In the genomic region with DNA sequence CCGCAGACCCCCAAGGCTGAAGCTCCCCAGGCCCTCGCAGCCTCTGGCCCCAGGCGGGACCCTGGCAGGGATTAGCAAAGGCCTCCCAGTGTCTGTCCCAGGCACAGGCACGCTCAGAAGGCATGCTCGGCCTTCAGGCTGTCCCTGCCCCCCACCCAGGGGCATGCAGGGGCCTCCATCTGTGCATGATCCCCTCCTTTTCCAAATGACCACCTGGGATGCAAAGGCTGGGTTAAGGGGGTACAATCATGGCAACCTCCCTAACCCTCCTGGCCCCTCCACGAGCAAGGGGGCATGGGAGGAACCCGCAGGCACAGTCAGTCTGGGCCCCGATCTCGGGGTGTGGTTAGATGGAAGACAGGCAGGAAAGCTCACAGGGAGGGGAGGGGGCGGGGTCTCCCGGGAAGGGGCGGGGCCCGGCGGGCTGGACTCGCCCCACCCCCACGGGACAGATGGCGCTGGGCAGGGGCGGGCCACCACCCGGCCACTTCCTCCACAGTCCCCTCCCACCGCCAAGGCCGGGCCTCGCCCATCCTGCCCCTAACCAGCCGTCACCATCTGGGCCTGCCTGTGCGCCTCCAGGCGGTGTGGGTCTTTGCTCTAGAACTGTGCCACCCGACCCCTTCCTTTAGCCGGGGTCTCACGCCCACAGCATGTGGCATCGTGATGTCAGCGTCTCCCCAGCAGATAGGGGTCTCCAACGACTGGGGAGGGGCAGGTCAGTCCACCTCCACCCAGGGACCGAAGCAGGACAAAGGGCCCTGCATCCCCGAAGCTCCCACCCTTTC, we compare ENCODE assay signal across 8 cellular contexts. TPM values are rescaled to one million over a fixed set of nuclear protein-coding genes. Genes with fewer than 3 reads are reported as not detected.
DNase-seq lines count a peak whose midpoint lies in the region; TF ChIP-seq lines count a peak whose summit lies in the region.

No MANE protein-coding gene starts in this region.

- no peaks in the 10 kb centered on the region for H3K27me3 ChIP-seq in dorsolateral prefrontal cortex

- peak overlapping the region in 49 of 59 donors; percentile 8 to 70 (median 56) for H3K4me3 ChIP-seq in dorsolateral prefrontal cortex

- CTCF ChIA-PET in HEK293T (lab: Yijun Ruan, JAX): interaction anchor here (1.4 kb wide), 1 partner anchor 17 kb away, joined by 8 read pairs; no protein-coding TSS in a partner anchor

- POLR2A ChIA-PET in HEK293T (lab: Yijun Ruan, JAX): interaction anchor here (1.2 kb wide), 1 partner anchor 20 kb away, joined by 3 read pairs; no protein-coding TSS in a partner anchor

- TF ChIP-seq CTCF in dorsolateral prefrontal cortex (IDR thresholded peaks at IDR 0.05 in 54 of 56, conservative IDR thresholded peaks at IDR 0.05 in 2 of 56; ENCODE audit: low read depth in 1 of 56, partially characterized antibody in 56 of 56): peak in 3 of 56 donors; percentile 9 to 13 (median 13)

- intact Hi-C loops in dorsolateral prefrontal cortex (cut with DNase I): no loop called here

- H3K27ac ChIP-seq in dorsolateral prefrontal cortex: peak overlapping the region in 55 of 59 donors; percentile 16 to 92 (median 84)

- DNase-seq in ELR (ENCODE audit: low read depth) (peak; percentile 91), HEK293T (ENCODE audit: extremely low spot score) (peak; percentile 75), NCI-H526 (lab: John Stamatoyannopoulos, UW) (peak; percentile 29 to 87), dorsolateral prefrontal cortex (peak in 7 of 10 donors; percentile 40 to 81 (median 52)), medulla oblongata (ENCODE audit: extremely low spot score) (peak; percentile 79), NCI-H1092 (lab: John Stamatoyannopoulos, UW) (no peak)
- peak; percentile 74 for DNase-seq in activated CD4-positive, alpha-beta T cell treated with anti-CD3 and anti-CD28 coated beads, Interleukin-2, amount 50 U/mL, for 1 hour
- DNase-seq in stimulated activated CD8-positive, alpha-beta memory T cell treated with anti-CD3 and anti-CD28 coated beads, Interleukin-15, amount 100 ng/mL, for 1 hour (ENCODE audit: low read depth): peak; percentile 60

TF ChIP-seq in HEK293T, 16 proteins besides CTCF, POLR2A, EP300 and RAD21:
- TF ChIP-seq TARDBP (IDR thresholded peaks at IDR 0.05) (no peak), ARNT (IDR thresholded peaks at IDR 0.05) (no peak), PKNOX1 (IDR thresholded peaks at IDR 0.05) (no peak), CTBP1 (IDR thresholded peaks at IDR 0.05; ENCODE audit: borderline replicate concordance) (no peak), LEF1 (IDR thresholded peaks at IDR 0.05; ENCODE audit: borderline replicate concordance) (no peak), NFRKB (IDR thresholded peaks at IDR 0.05) (no peak), BHLHE40 (IDR thresholded peaks at IDR 0.05; ENCODE audit: borderline replicate concordance) (no peak), SP1 (IDR thresholded peaks at IDR 0.05) (no peak), HDGF (IDR thresholded peaks at IDR 0.05; ENCODE audit: borderline replicate concordance) (no peak), SUZ12 (IDR thresholded peaks at IDR 0.05) (no peak), FOXK2 (IDR thresholded peaks at IDR 0.05) (no peak), FOXM1 (IDR thresholded peaks at IDR 0.05; ENCODE audit: borderline replicate concordance) (no peak), FOXA1 (IDR thresholded peaks at IDR 0.05) (no peak), ELF4 (IDR thresholded peaks at IDR 0.05) (no peak), ZNF384 (IDR thresholded peaks at IDR 0.05) (no peak), L3MBTL2 (conservative IDR thresholded peaks at IDR 0.05) (no peak)

RNA-seq across cellular contexts. Expression of gene REXO1, which starts 7.0 kb away (rescaled TPM):
- total RNA-seq in dorsolateral prefrontal cortex: 10 to 100 TPM; 33.1 to 84.1 (median 54.4) TPM

RNA-seq across cellular contexts. Expression of gene KLF16, which starts 8.1 kb away (rescaled TPM):
- total RNA-seq in dorsolateral prefrontal cortex: 10 to 100 TPM; 18.4 to 58.7 (median 34.5) TPM

RNA-seq across cellular contexts. Expression of gene ABHD17A, which starts 30.1 kb away (rescaled TPM):
- total RNA-seq in dorsolateral prefrontal cortex: 100 to 1,000 TPM in 118 of 120 experiments, 10 to 100 TPM in 2; 93.9 to 197 (median 126) TPM

RNA-seq across cellular contexts. Expression of gene ATP8B3, which starts 43.2 kb away (rescaled TPM):
- total RNA-seq in dorsolateral prefrontal cortex: 1 to 10 TPM in 31 of 120 experiments, under 1 TPM in 87, not detected in 2; 0.11 to 2.1 (median 0.64) TPM

RNA-seq across cellular contexts. Expression of gene ADAT3, which starts 50.0 kb away (rescaled TPM):
- 10 to 100 TPM in 3 of 120 experiments, 1 to 10 TPM in 117; 2.5 to 11.7 (median 5.9) TPM for total RNA-seq in dorsolateral prefrontal cortex
